8 cellular contexts compared by ENCODE assay signal in genomic region chr5:137751869-137752491, GRCh38. TPM values are rescaled to one million over a fixed set of nuclear protein-coding genes. Genes with fewer than 3 reads are reported as not detected.
A peak's percentile ranks its signal among the peaks of the same experiment; 100 is the strongest.
DNase-seq lines count a peak whose midpoint lies in the region; ATAC-seq and TF ChIP-seq lines count a peak whose summit lies in the region.

No MANE protein-coding gene starts in this region.

- H3K4me1 ChIP-seq in IMR-90 (ENCODE audit: control insufficient read depth, insufficient read depth, low read length), result no peaks in the 10 kb centered on the region; the same call in 1 of the 2 replicates
- H3K4me1 ChIP-seq in RWPE2 (ENCODE audit: insufficient read depth, poor library complexity, severe bottlenecking), result peaks cover 6% of the 10 kb centered on the region
- peaks cover 15 to 20% of the 10 kb centered on the region in 2 donors for H3K4me1 ChIP-seq in duodenal mucosa (ENCODE audit: control insufficient read depth in 1 of 2, insufficient read depth in 2 of 2, low read length in 2 of 2)
- H3K4me1 ChIP-seq in mucosa of stomach (ENCODE audit: control insufficient read depth, insufficient read depth, low read length), result peaks cover 10% of the 10 kb centered on the region

- H4K8ac ChIP-seq in IMR-90 (ENCODE audit: low read depth in 2 of 2, low read length in 2 of 2), result no peak overlapping the region

- in situ Hi-C loops in IMR-90 (cut with MboI; ENCODE audit: low sequenced_read_pairs), result loop anchor here (10.0 kb wide), 1 partner anchor 283 kb away; the partner anchor contains the start of gene FAM13B

- BruUV-seq in IMR-90 (replicated peaks; lab: Mats Ljungman, UMichigan), result no TSS peak

- no peak overlapping the region for H2BK20ac ChIP-seq in IMR-90 (ENCODE audit: low read depth, low read length)

- TF ChIP-seq POLR2A in IMR-90 (IDR thresholded peaks at IDR 0.05; ENCODE audit: low read depth, low read length), result no peak
- no peak for TF ChIP-seq POLR2A in lower leg skin (IDR thresholded peaks at IDR 0.05)

- H2BK5ac ChIP-seq in IMR-90 (ENCODE audit: low read depth, low read length, poor library complexity, severe bottlenecking), result no peak overlapping the region

- no peak for ATAC-seq in IMR-90 (ENCODE audit: low read depth)
- no peak for ATAC-seq in RWPE2 (ENCODE audit: low read depth)
- ATAC-seq in GM21526 (IDR thresholded peaks at IDR 0.05; ENCODE audit: low FRiP score, unreplicated experiment), result no peak

- 0 out of 2 replicates have a peak overlapping the region, but pooled peaks have one; percentile 4 for H3K56ac ChIP-seq in IMR-90 (ENCODE audit: extremely low read depth, insufficient read depth, low read length)

- POLR2A ChIA-PET in IMR-90 (lab: Charles Lee; ENCODE audit: unreplicated experiment), result interaction anchor here (0.6 kb wide), 1 partner anchor 12 kb away, joined by 3 read pairs; no protein-coding TSS in a partner anchor

- H2AFZ ChIP-seq in IMR-90 (replicated peaks; ENCODE audit: low read length, poor library complexity), result no peak overlapping the region

- peaks cover 10% of the 10 kb centered on the region in 2 experiments for H3K79me1 ChIP-seq in IMR-90 (ENCODE audit: low read depth in 1 of 2, low read length in 2 of 2)

- H3K23ac ChIP-seq in IMR-90 (ENCODE audit: low read depth, low read length), result peak overlapping the region; percentile 5; the same call in 1 of the 2 replicates

- peak overlapping the region; percentile 94 for H3K4me2 ChIP-seq in IMR-90 (ENCODE audit: low read depth, low read length)

- H2BK15ac ChIP-seq in IMR-90 (ENCODE audit: low read depth, low read length), result no peak overlapping the region

- no peak overlapping the region for H4K91ac ChIP-seq in IMR-90 (ENCODE audit: insufficient read depth, low read depth, low read length)

- H3K14ac ChIP-seq in IMR-90 (replicated peaks; ENCODE audit: low read depth, low read length), result no peak overlapping the region

- CTCF ChIA-PET in IMR-90 (lab: Yijun Ruan, JAX), result interaction anchor here (0.6 to 2.5 kb wide), 8 partner anchors 10 to 1091 kb away, joined by 3 to 22 read pairs (median 5); no protein-coding TSS in a partner anchor

- TF ChIP-seq CTCF in IMR-90 (conservative IDR thresholded peaks at IDR 0.05; ENCODE audit: low read depth, low read length) (peak; percentile 82), RWPE2 (IDR thresholded peaks at IDR 0.05; ENCODE audit: poor library complexity, severe bottlenecking) (peak; percentile 99), lower leg skin (IDR thresholded peaks at IDR 0.05) (no peak)

- no peaks in the 10 kb centered on the region for H3K9me1 ChIP-seq in IMR-90 (ENCODE audit: insufficient read depth, low read length)

- no peak overlapping the region for H3K4ac ChIP-seq in IMR-90 (ENCODE audit: low read depth, low read length)

- H2BK120ac ChIP-seq in IMR-90 (ENCODE audit: low read depth, low read length), result no peak overlapping the region

- H2AK5ac ChIP-seq in IMR-90 (ENCODE audit: low read depth, low read length), result no peak overlapping the region

- H4K5ac ChIP-seq in IMR-90 (ENCODE audit: low read depth, low read length), result no peak overlapping the region

- peaks cover 44% of the 10 kb centered on the region for H4K20me1 ChIP-seq in IMR-90 (ENCODE audit: insufficient read depth, low read length)

- H3K9me3 ChIP-seq in IMR-90 (ENCODE audit: control insufficient read depth, insufficient read depth, low read length) (no peaks in the 10 kb centered on the region), RWPE2 (ENCODE audit: severe bottlenecking) (no peaks in the 10 kb centered on the region), duodenal mucosa (ENCODE audit: control insufficient read depth in 1 of 2, low read length in 2 of 2) (no peaks in the 10 kb centered on the region), mucosa of stomach (ENCODE audit: control insufficient read depth, low read length) (no peaks in the 10 kb centered on the region)

- H3K27me3 ChIP-seq in IMR-90 (ENCODE audit: control insufficient read depth, insufficient read depth, low read length) (no peaks in the 10 kb centered on the region), RWPE2 (ENCODE audit: insufficient read depth, poor library complexity, severe bottlenecking) (no peaks in the 10 kb centered on the region), duodenal mucosa (ENCODE audit: control insufficient read depth in 1 of 2, insufficient read depth in 2 of 2, low read length in 2 of 2) (no peaks in the 10 kb centered on the region), mucosa of stomach (ENCODE audit: control insufficient read depth, insufficient read depth, low read length) (no peaks in the 10 kb centered on the region)

- H3K27ac ChIP-seq in IMR-90 (ENCODE audit: insufficient read depth, low read length) (no peak overlapping the region; the same call in 1 of the 2 replicates), RWPE2 (ENCODE audit: poor library complexity, severe bottlenecking) (peak overlapping the region; percentile 80), duodenal mucosa (ENCODE audit: low read depth, low read length) (no peak overlapping the region)

- DNase-seq in NCI-H510A treated with DMSO at 0.1 percent for 48 hours (lab: John Stamatoyannopoulos, UW), result peak; percentile 38
- no peak for DNase-seq in NCI-H510A (lab: John Stamatoyannopoulos, UW)
- peak; percentile 80 for DNase-seq in IMR-90
- DNase-seq in RWPE2 (ENCODE audit: low spot score), result no peak
- no peak for DNase-seq in lower leg skin (ENCODE audit: low spot score in 2 of 2)

- no CpG with 5 or more reads among the region's 7 CpGs for WGBS in IMR-90 (ENCODE audit: extremely low coverage in 2 of 2, insufficient read length in 1 of 2), 2 experiments
- WGBS in lower leg skin, 2 donors, result 2% methylated on average over 7 of the region's 7 CpGs

- peak overlapping the region; percentile 61 for H3K4me3 ChIP-seq in IMR-90 (ENCODE audit: insufficient read depth, low read depth, low read length)
- peak overlapping the region; percentile 59 for H3K4me3 ChIP-seq in RWPE2 (ENCODE audit: severe bottlenecking)
- H3K4me3 ChIP-seq in duodenal mucosa (ENCODE audit: low read depth in 1 of 2, low read length in 2 of 2), result peak overlapping the region; percentile 97 to 98
- H3K4me3 ChIP-seq in mucosa of stomach (ENCODE audit: low read length), result peak overlapping the region; percentile 89
- H3K4me3 ChIP-seq in lower leg skin (ENCODE audit: low read depth, poor library complexity, severe bottlenecking), result no peak overlapping the region

- H3K9ac ChIP-seq in IMR-90 (ENCODE audit: low read depth, low read length) (peak overlapping the region; percentile 98; the same call in 1 of the 2 replicates), duodenal mucosa (ENCODE audit: low read depth in 1 of 2, low read length in 2 of 2) (peak overlapping the region; percentile 14 to 100), mucosa of stomach (ENCODE audit: low read length) (peak overlapping the region; percentile 99)

- dilution Hi-C loops in IMR-90 (cut with HindIII; ENCODE audit: low sequenced_read_pairs, unreplicated experiment), result no loop called here

- peak; percentile 34 for TF ChIP-seq RAD21 in IMR-90 (IDR thresholded peaks at IDR 0.05; ENCODE audit: low read length)

- H2AK9ac ChIP-seq in IMR-90 (replicated peaks; ENCODE audit: low read depth, low read length, poor library complexity), result no peak overlapping the region

- H3K36me3 ChIP-seq in IMR-90 (ENCODE audit: control insufficient read depth, insufficient read depth, low read length) (no peaks in the 10 kb centered on the region; the same call in 1 of the 2 replicates), RWPE2 (ENCODE audit: low read depth) (peaks cover 38% of the 10 kb centered on the region), duodenal mucosa (ENCODE audit: control insufficient read depth in 1 of 2, insufficient read depth in 2 of 2, low read length in 2 of 2) (peaks cover 0 to 3% of the 10 kb centered on the region in 2 donors), mucosa of stomach (ENCODE audit: control insufficient read depth, insufficient read depth, low read length) (no peaks in the 10 kb centered on the region)

- no peak overlapping the region for H3K18ac ChIP-seq in IMR-90 (ENCODE audit: low read depth, low read length)

- intact Hi-C loops in IMR-90 (cut with micrococcal nuclease), result no loop called here
- intact Hi-C loops in lower leg skin (cut with DNase I; ENCODE audit: low total_unique reads), result no loop called here

TF ChIP-seq in IMR-90, 13 proteins besides CTCF, POLR2A, EP300 and RAD21 (continues in another document):
- TF ChIP-seq ELK1 (IDR thresholded peaks at IDR 0.05; ENCODE audit: borderline replicate concordance, low read depth, low read length) (no peak), CHD1 (IDR thresholded peaks at IDR 0.05; ENCODE audit: low read depth, low read length) (no peak), SMC3 (IDR thresholded peaks at IDR 0.05; ENCODE audit: low read depth, low read length) (0 out of 2 replicates have a peak, but pooled peaks have one; percentile 21), NFE2L2 (IDR thresholded peaks at IDR 0.05; ENCODE audit: low read depth, low read length) (no peak), USF2 (IDR thresholded peaks at IDR 0.05; ENCODE audit: low read depth, low read length) (no peak), BHLHE40 (IDR thresholded peaks at IDR 0.05; ENCODE audit: low read depth, low read length) (no peak)

RNA-seq across cellular contexts. Expression of gene HNRNPA0, which starts 2.2 kb away (rescaled TPM):
- 5.2 and 8.9 TPM in 2 replicates for total RNA-seq in IMR-90 (2012; rRNA removed)
- polyA plus RNA-seq in IMR-90 (2012; rRNA removed), result 12.2 and 12.9 TPM in 2 replicates
- 23.6 and 24.0 TPM in 2 replicates for polyA plus RNA-seq in IMR-90 (2012; cell fraction: cytosol; rRNA removed)
- polyA plus RNA-seq in IMR-90 (2012; cell fraction: nucleus; rRNA removed; ENCODE audit: low replicate concordance), result 8.7 and 9.1 TPM in 2 replicates
- 10 to 100 TPM in 1 of 4 donors, 1 to 10 TPM in 3; 6.9 to 11.5 (median 9.3) TPM for total RNA-seq in lower leg skin

RNA-seq across cellular contexts. Expression of gene KLHL3, which starts 16.1 kb away (rescaled TPM):
- total RNA-seq in IMR-90 (2012; rRNA removed), result 4.1 and 4.7 TPM in 2 replicates
- 2.1 and 2.3 TPM in 2 replicates for polyA plus RNA-seq in IMR-90 (2012; rRNA removed)
- polyA plus RNA-seq in IMR-90 (2012; cell fraction: cytosol; rRNA removed), result 0.79 and 1.0 TPM in 2 replicates
- 8.1 and 16.6 TPM in 2 replicates for polyA plus RNA-seq in IMR-90 (2012; cell fraction: nucleus; rRNA removed; ENCODE audit: low replicate concordance)
- total RNA-seq in lower leg skin, result 1 to 10 TPM; 1.0 to 3.0 (median 2.1) TPM

Comparison
In these comparisons a context has a peak if more than half of its experiments do, and no peak if none do; other contexts are left out.
1. DNase-seq: peak in NCI-H510A treated with DMSO at 0.1 percent for 48 hours (single experiment) and IMR-90 (single experiment); none in NCI-H510A (single experiment), RWPE2 (single experiment) and lower leg skin (0 of 2).
2. CTCF ChIP-seq: peak in IMR-90 (single experiment) and RWPE2 (single experiment); none in lower leg skin (0 of 3).
3. Peak in every context shown above with its lines, with median percentiles within 50 percentile points of each other: H3K9ac ChIP-seq.